8 cellular contexts compared by ENCODE assay signal in the genomic region with DNA sequence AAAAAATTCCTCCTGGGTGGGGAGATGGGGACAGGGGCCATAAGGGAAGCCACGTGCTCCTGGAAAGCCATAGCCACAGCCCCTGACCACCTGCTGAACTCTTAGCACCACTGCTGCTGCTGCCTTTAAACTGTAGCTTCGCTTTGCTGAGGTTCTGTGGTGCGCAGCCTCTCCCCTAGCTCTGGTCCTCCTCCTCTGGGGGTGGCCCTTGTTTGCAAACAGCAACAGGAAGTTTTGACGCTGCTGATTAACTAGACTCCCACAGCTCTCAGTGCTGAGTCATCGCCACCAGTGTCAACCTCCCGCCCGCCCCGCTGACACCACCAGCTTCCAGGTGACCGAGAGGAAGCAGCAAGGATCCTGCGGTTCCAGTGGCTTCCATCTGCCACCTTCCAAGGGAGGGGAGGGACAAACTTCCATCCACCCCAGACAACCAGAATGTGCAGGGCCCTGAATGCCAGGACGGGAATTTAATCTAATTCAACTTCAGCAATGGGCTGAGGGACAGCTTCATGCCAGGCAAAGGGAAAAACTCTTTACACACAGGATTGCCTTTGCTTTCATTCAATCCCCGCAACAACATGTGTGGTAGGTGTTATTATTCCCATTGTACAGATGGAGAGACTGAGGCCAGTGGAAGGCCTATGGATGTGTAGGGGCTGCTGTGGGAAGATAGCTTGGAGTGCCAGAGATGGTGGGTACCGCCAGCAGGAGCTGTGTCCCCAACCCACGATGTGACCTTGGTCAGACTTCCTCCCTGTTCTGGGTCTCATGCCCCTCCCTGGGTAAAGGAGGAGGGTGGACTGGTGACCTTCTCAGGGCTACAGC. TPM values are rescaled to one million over a fixed set of nuclear protein-coding genes. Genes with fewer than 3 reads are reported as not detected.
DNase-seq lines count a peak whose midpoint lies in the region; TF ChIP-seq lines count a peak whose summit lies in the region.

No MANE protein-coding gene starts in this region.

- H3K27ac ChIP-seq in mucosa of rectum (ENCODE audit: low read depth in 2 of 2, low read length in 2 of 2) = peak overlapping the region; percentile 39 to 64

- H3K9ac ChIP-seq in mucosa of rectum (ENCODE audit: low read depth in 1 of 2, low read length in 2 of 2) = peak overlapping the region in 1 of 2 donors; percentile 17

- H3K27me3 ChIP-seq in H7 (ENCODE audit: control insufficient read depth, insufficient read depth, low read length) = no peaks in the 10 kb centered on the region
- peaks cover 0 to 8% of the 10 kb centered on the region in 2 donors for H3K27me3 ChIP-seq in mucosa of rectum (ENCODE audit: control insufficient read depth in 2 of 2, insufficient read depth in 2 of 2, low read length in 2 of 2)

- H3K9me3 Mint-ChIP-seq in dendritic cell treated with granulocyte-macrophage colony-stimulating factor and Interleukin-4, amounts not matched to agents 40 ng/mL and 50 ng/mL, for 4 days = no peaks in the 10 kb centered on the region

- intact Hi-C loops in dendritic cell treated with granulocyte-macrophage colony-stimulating factor and Interleukin-4, amounts not matched to agents 40 ng/mL and 50 ng/mL, for 4 days (cut with micrococcal nuclease) = no loop called here

- H3K4me1 ChIP-seq in mucosa of rectum (ENCODE audit: control insufficient read depth in 2 of 2, insufficient read depth in 2 of 2, low read length in 2 of 2) = peaks cover 11 to 14% of the 10 kb centered on the region in 2 donors

- peak; percentile 59 for TF ChIP-seq POLR2A in GM15510 (IDR thresholded peaks at IDR 0.05; ENCODE audit: borderline replicate concordance, extremely low read depth, insufficient read length)

- peaks cover 19% of the 10 kb centered on the region for H3K27me3 Mint-ChIP-seq in dendritic cell treated with granulocyte-macrophage colony-stimulating factor and Interleukin-4, amounts not matched to agents 40 ng/mL and 50 ng/mL, for 4 days

- H3K4me1 Mint-ChIP-seq in dendritic cell treated with granulocyte-macrophage colony-stimulating factor and Interleukin-4, amounts not matched to agents 40 ng/mL and 50 ng/mL, for 4 days (ENCODE audit: low read depth) = peaks cover 72% of the 10 kb centered on the region

- no peaks in the 10 kb centered on the region for H3K9me3 ChIP-seq in mucosa of rectum (ENCODE audit: control insufficient read depth in 2 of 2, low read length in 2 of 2)

- DNase-seq in H7 (peak; percentile 71), LoVo (ENCODE audit: low spot score) (peak; percentile 94), DMS79 (lab: John Stamatoyannopoulos, UW) (no peak)
- DNase-seq in activated CD4-positive, CD25-positive, alpha-beta regulatory T cell treated with anti-CD3 and anti-CD28 coated beads, Interleukin-2, amount 50 U/mL, for 72 hours = peak; percentile 45
- DNase-seq in stimulated activated CD8-positive, alpha-beta memory T cell treated with anti-CD3 and anti-CD28 coated beads, Interleukin-7, amount 100 ng/mL, for 48 hours (ENCODE audit: extremely low read depth in 1 of 2, low read depth in 1 of 2) = peak; percentile 47 to 74

- H3K36me3 Mint-ChIP-seq in dendritic cell treated with granulocyte-macrophage colony-stimulating factor and Interleukin-4, amounts not matched to agents 40 ng/mL and 50 ng/mL, for 4 days (ENCODE audit: low read depth) = no peaks in the 10 kb centered on the region

- no peaks in the 10 kb centered on the region for H3K36me3 ChIP-seq in H7 (replicated peaks; ENCODE audit: control insufficient read depth, insufficient read depth, low read length)
- H3K36me3 ChIP-seq in mucosa of rectum (ENCODE audit: control insufficient read depth in 2 of 2, insufficient read depth in 2 of 2, low read length in 2 of 2) = no peaks in the 10 kb centered on the region

- H3K4me3 Mint-ChIP-seq in dendritic cell treated with granulocyte-macrophage colony-stimulating factor and Interleukin-4, amounts not matched to agents 40 ng/mL and 50 ng/mL, for 4 days = no peak overlapping the region

- H3K4me3 ChIP-seq in H7 (ENCODE audit: insufficient read depth, low read depth, low read length) (no peak overlapping the region), mucosa of rectum (ENCODE audit: low read length in 2 of 2) (peak overlapping the region in 1 of 2 donors; percentile 10)

- peak overlapping the region; percentile 86 for H3K27ac Mint-ChIP-seq in dendritic cell treated with granulocyte-macrophage colony-stimulating factor and Interleukin-4, amounts not matched to agents 40 ng/mL and 50 ng/mL, for 4 days

RNA-seq across cellular contexts. Expression of gene KIFC3, which starts 8.1 kb away (rescaled TPM):
- total RNA-seq in H7 (2014; rRNA removed; shearing (Covaris generic)) = 15.9 and 20.4 TPM in 2 replicates
